In the genomic region with DNA sequence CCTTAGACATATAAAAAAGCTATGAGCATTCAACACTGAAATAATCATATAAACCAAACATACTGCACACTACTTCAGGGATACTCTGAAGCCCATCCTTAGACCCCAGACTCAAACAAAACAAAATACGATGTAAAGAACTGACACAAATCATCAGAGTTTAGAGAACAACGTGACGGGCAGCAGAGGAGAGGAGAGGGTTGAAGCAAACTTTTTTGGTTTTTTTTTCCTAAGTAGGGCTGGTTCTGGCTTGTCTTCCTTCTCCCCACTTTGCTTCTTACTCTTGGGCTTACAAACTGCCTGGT, we compare ENCODE assay signal across 8 cellular contexts. TPM values are rescaled to one million over a fixed set of nuclear protein-coding genes. Genes with fewer than 3 reads are reported as not detected.
A peak's percentile ranks its signal among the peaks of the same experiment; 100 is the strongest.
DNase-seq lines count a peak whose midpoint lies in the region; ATAC-seq, FAIRE-seq and TF ChIP-seq lines count a peak whose summit lies in the region.

No MANE protein-coding gene starts in this region.

- BruUV-seq in Calu3 (replicated peaks; lab: Mats Ljungman, UMichigan) (no TSS peak), endothelial cell of umbilical vein (replicated peaks; lab: Mats Ljungman, UMichigan) (TSS peak; percentile 91)

- intact Hi-C loops in Calu3 (cut with micrococcal nuclease; ENCODE audit: unreplicated experiment), result no loop called here
- intact Hi-C loops in endothelial cell of umbilical vein (cut with micrococcal nuclease), result loop anchor here (1.0 to 10.0 kb wide), 7 partner anchors 34 to 1443 kb away; a partner anchor contains a TSS

- no peaks in the 10 kb centered on the region for H4K20me1 ChIP-seq in OCI-LY3 (ENCODE audit: insufficient read depth, low read length)
- H4K20me1 ChIP-seq in endothelial cell of umbilical vein (replicated peaks; ENCODE audit: control insufficient read depth, extremely low read depth, insufficient read depth, low read length), result no peaks in the 10 kb centered on the region

- ATAC-seq in HG03442 (IDR thresholded peaks at IDR 0.05; ENCODE audit: unreplicated experiment) (no peak), GM21529 (IDR thresholded peaks at IDR 0.05; ENCODE audit: unreplicated experiment) (no peak)

- TF ChIP-seq POLR2A in endothelial cell of umbilical vein (IDR thresholded peaks at IDR 0.05; ENCODE audit: low read depth, low read length), result no peak

- H3K4me1 Mint-ChIP-seq in Calu3 (ENCODE audit: low read depth, unreplicated experiment) (peaks cover 8% of the 10 kb centered on the region), osteocyte (ENCODE audit: unreplicated experiment) (peaks cover 37% of the 10 kb centered on the region)

- H3K27me3 Mint-ChIP-seq in Calu3 (ENCODE audit: unreplicated experiment) (peaks cover 11% of the 10 kb centered on the region), osteocyte (ENCODE audit: unreplicated experiment) (no peaks in the 10 kb centered on the region)

- H3K9ac ChIP-seq in OCI-LY3 (ENCODE audit: low read length), result peak overlapping the region; percentile 94
- peak overlapping the region; percentile 98 for H3K9ac ChIP-seq in endothelial cell of umbilical vein (replicated peaks; ENCODE audit: extremely low read depth, insufficient read depth, low read length)

- no peaks in the 10 kb centered on the region for H3K9me3 Mint-ChIP-seq in Calu3 (ENCODE audit: low read depth, unreplicated experiment)
- no peaks in the 10 kb centered on the region for H3K9me3 Mint-ChIP-seq in osteocyte (ENCODE audit: unreplicated experiment)

- no peak for FAIRE-seq in endothelial cell of umbilical vein (lab: Jason Lieb, UNC)

- peak overlapping the region; percentile 97 for H3K27ac ChIP-seq in OCI-LY3 (ENCODE audit: low read length)
- peak overlapping the region; percentile 80 for H3K27ac ChIP-seq in endothelial cell of umbilical vein (ENCODE audit: insufficient read depth, low read depth, low read length)

- peak overlapping the region; percentile 82 for H3K4me3 ChIP-seq in OCI-LY3 (ENCODE audit: low read length)
- peak overlapping the region; percentile 74 to 91 (median 82) for H3K4me3 ChIP-seq in endothelial cell of umbilical vein (replicated peaks in 1 of 3; ENCODE audit: insufficient read depth in 1 of 3, low read depth in 1 of 3, low read length in 3 of 3)

- H3K27me3 ChIP-seq in OCI-LY3 (ENCODE audit: low read depth, low read length) (no peaks in the 10 kb centered on the region), endothelial cell of umbilical vein (ENCODE audit: control insufficient read depth in 2 of 2, insufficient read depth in 2 of 2, low read length in 2 of 2) (peaks cover 4 to 5% of the 10 kb centered on the region in 2 experiments)

- H3K4me2 ChIP-seq in OCI-LY3 (ENCODE audit: low read length) (peak overlapping the region; percentile 98), endothelial cell of umbilical vein (ENCODE audit: insufficient read depth, low read length) (peak overlapping the region; percentile 97)

- H3K4me3 Mint-ChIP-seq in Calu3 (ENCODE audit: low read depth, unreplicated experiment) (peak overlapping the region; percentile 79), osteocyte (ENCODE audit: unreplicated experiment) (peak overlapping the region; percentile 81)

- H3K79me2 ChIP-seq in OCI-LY3 (ENCODE audit: low read length) (no peaks in the 10 kb centered on the region), endothelial cell of umbilical vein (ENCODE audit: control insufficient read depth, insufficient read depth, low read length) (no peaks in the 10 kb centered on the region)

- H3K36me3 ChIP-seq in OCI-LY3 (replicated peaks; ENCODE audit: low read depth, low read length) (no peaks in the 10 kb centered on the region), endothelial cell of umbilical vein (ENCODE audit: control insufficient read depth in 2 of 2, extremely low read depth in 1 of 2, insufficient read depth in 2 of 2, low read length in 2 of 2) (no peaks in the 10 kb centered on the region)

- H3K36me3 Mint-ChIP-seq in Calu3 (ENCODE audit: insufficient read depth, unreplicated experiment), result peaks cover 12% of the 10 kb centered on the region
- H3K36me3 Mint-ChIP-seq in osteocyte (ENCODE audit: unreplicated experiment), result no peaks in the 10 kb centered on the region

- H3K27ac Mint-ChIP-seq in Calu3 (ENCODE audit: unreplicated experiment), result no peak overlapping the region
- peak overlapping the region; percentile 100 for H3K27ac Mint-ChIP-seq in osteocyte (ENCODE audit: unreplicated experiment)

- POLR2A ChIA-PET in endothelial cell of umbilical vein (lab: Charles Lee), result no interaction called here

- no peak for TF ChIP-seq CTCF in Calu3 (IDR thresholded peaks at IDR 0.05; ENCODE audit: unreplicated experiment)
- TF ChIP-seq CTCF in OCI-LY3 (IDR thresholded peaks at IDR 0.05; ENCODE audit: low read depth, low read length), result no peak
- no peak for TF ChIP-seq CTCF in endothelial cell of umbilical vein (IDR thresholded peaks at IDR 0.05; ENCODE audit: extremely low read depth in 1 of 2, insufficient read depth in 1 of 2, low read depth in 1 of 2, low read length in 2 of 2)
- TF ChIP-seq CTCF in osteocyte (IDR thresholded peaks at IDR 0.05), result no peak

- peaks cover 96% of the 10 kb centered on the region for H3K4me1 ChIP-seq in OCI-LY3 (ENCODE audit: low read length)
- peaks cover 12% of the 10 kb centered on the region for H3K4me1 ChIP-seq in endothelial cell of umbilical vein (ENCODE audit: control insufficient read depth, extremely low read depth, insufficient read depth, low read length)

- no peak for DNase-seq in Calu3
- DNase-seq in endothelial cell of umbilical vein (ENCODE audit: low read depth, low spot score), result no peak
- DNase-seq in osteocyte (ENCODE audit: extremely low spot score, unreplicated experiment), result no peak
- no peak for DNase-seq in pons (ENCODE audit: low spot score)
- no peak for DNase-seq in NCI-H128 (lab: John Stamatoyannopoulos, UW; ENCODE audit: unreplicated experiment)

- H2AFZ ChIP-seq in OCI-LY3 (ENCODE audit: low read depth, low read length) (peak overlapping the region; percentile 89; the same call in 1 of the 2 replicates), endothelial cell of umbilical vein (ENCODE audit: low read depth, low read length) (peak overlapping the region; percentile 88)

- CTCF ChIA-PET in Calu3 (lab: Charles Lee) (interaction anchor here (0.5 kb wide), 1 partner anchor 164 kb away, joined by 3 read pairs; no protein-coding TSS in a partner anchor), endothelial cell of umbilical vein (lab: Charles Lee) (no interaction called here)

- H3K9me3 ChIP-seq in OCI-LY3 (ENCODE audit: insufficient read depth, low read length) (no peaks in the 10 kb centered on the region), endothelial cell of umbilical vein (replicated peaks; ENCODE audit: control insufficient read depth, insufficient read depth, low read length) (no peaks in the 10 kb centered on the region)

- dilution Hi-C loops in endothelial cell of umbilical vein (cut with MboI; ENCODE audit: extremely low pct_ligation_motif_present, low sequenced_read_pairs), result no loop called here

- H3K9me1 ChIP-seq in endothelial cell of umbilical vein (replicated peaks; ENCODE audit: control insufficient read depth, extremely low read depth, insufficient read depth, low read length), result no peaks in the 10 kb centered on the region

TF ChIP-seq in endothelial cell of umbilical vein, 7 proteins besides CTCF, POLR2A, EP300 and RAD21:
- TF ChIP-seq EZH2 (IDR thresholded peaks at IDR 0.05; ENCODE audit: borderline replicate concordance, low read depth, low read length, severe bottlenecking), result peak; percentile 9
- no peak for TF ChIP-seq MYC (IDR thresholded peaks at IDR 0.05; ENCODE audit: low read depth, low read length)
- TF ChIP-seq, protein P1, sequence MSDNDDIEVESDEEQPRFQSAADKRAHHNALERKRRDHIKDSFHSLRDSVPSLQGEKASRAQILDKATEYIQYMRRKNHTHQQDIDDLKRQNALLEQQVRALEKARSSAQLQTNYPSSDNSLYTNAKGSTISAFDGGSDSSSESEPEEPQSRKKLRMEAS (IDR thresholded peaks at IDR 0.05; ENCODE audit: insufficient read depth, insufficient read length), result no peak

RNA-seq across cellular contexts. Expression of a gene that starts 34.7 kb away (rescaled TPM):
- not detected in 2 replicates for total RNA-seq in Calu3 (2022)
- total RNA-seq in endothelial cell of umbilical vein, result not detected in 2 replicates
- polyA plus RNA-seq in endothelial cell of umbilical vein, result 0.06 TPM in 1 of 2 replicates, not detected in the other
- polyA plus RNA-seq in endothelial cell of umbilical vein (2011; cell fraction: cytosol; rRNA removed), result 0.04 and 0.07 TPM in 2 replicates
- not detected in 2 replicates for polyA plus RNA-seq in endothelial cell of umbilical vein (2011; cell fraction: nucleus; rRNA removed)
- polyA plus RNA-seq in endothelial cell of umbilical vein (2012), result not detected in 2 replicates
- polyA minus RNA-seq in endothelial cell of umbilical vein, result not detected in 2 replicates
- not detected for polyA minus RNA-seq in endothelial cell of umbilical vein (2011; cell fraction: cytosol; rRNA and poly(A)+ RNA removed)
- polyA minus RNA-seq in endothelial cell of umbilical vein (2011; cell fraction: nucleus; rRNA and poly(A)+ RNA removed), result not detected in 2 replicates
- 2.3 and 3.2 TPM in 2 replicates for total RNA-seq in osteocyte
